8 cellular contexts compared by ENCODE assay signal in the genomic region with DNA sequence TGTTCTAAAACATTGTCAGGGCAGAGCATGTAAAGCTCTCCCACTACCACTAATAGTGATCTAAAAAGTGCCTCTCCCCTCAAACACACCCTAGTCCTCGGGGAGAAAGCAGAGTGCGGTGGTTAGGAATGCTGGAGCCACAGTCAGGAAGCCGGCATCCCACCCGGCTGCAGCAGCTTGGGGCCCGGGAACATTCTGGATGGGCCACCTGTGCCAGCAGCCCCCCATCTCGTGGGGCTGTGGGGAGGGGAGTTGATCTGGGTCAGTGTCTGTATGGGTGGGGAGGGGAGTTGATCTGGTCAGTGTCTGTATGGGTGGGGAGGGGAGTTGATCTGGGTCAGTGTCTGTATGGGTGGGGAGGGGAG.
DNase-seq lines count a peak whose midpoint lies in the region; ATAC-seq and TF ChIP-seq lines count a peak whose summit lies in the region.
"Not testable (repeated sequence)": the region's sequence is repeated elsewhere in the genome, so short reads cannot be mapped to it uniquely, and the experiment has no call there.

No MANE protein-coding gene starts in this region.

- not testable (repeated sequence) for H3K4me3 ChIP-seq in H7 (ENCODE audit: insufficient read depth, low read depth, low read length); mesenchymal stem cell (ENCODE audit: insufficient read depth in 1 of 2, low read depth in 1 of 2, low read length in 2 of 2)
- peak overlapping the region in 1 of 59 donors; percentile 4 for H3K4me3 ChIP-seq in dorsolateral prefrontal cortex

- H3K27ac ChIP-seq in CD4-positive, alpha-beta T cell (ENCODE audit: low read depth, low read length); mesenchymal stem cell (ENCODE audit: low read length, poor library complexity, severe bottlenecking): not testable (repeated sequence)
- H3K27ac ChIP-seq in angular gyrus (ENCODE audit: low read depth, low read length), result peak overlapping the region; percentile 81
- peak overlapping the region in 53 of 59 donors; percentile 12 to 88 (median 73) for H3K27ac ChIP-seq in dorsolateral prefrontal cortex
- peak overlapping the region; percentile 81 for H3K27ac ChIP-seq in temporal lobe (ENCODE audit: low read depth, low read length)

- not testable (repeated sequence) for H3K27me3 ChIP-seq in CD4-positive, alpha-beta T cell (ENCODE audit: control insufficient read depth, insufficient read depth, low read length); H7 (ENCODE audit: control insufficient read depth, insufficient read depth, low read length); dorsolateral prefrontal cortex; mesenchymal stem cell (ENCODE audit: control insufficient read depth in 1 of 2, insufficient read depth in 1 of 2, low read length in 2 of 2)

- not testable (repeated sequence) for H3K36me3 ChIP-seq in H7 (replicated peaks; ENCODE audit: control insufficient read depth, insufficient read depth, low read length); mesenchymal stem cell (ENCODE audit: control insufficient read depth in 1 of 2, insufficient read depth in 2 of 2, low read depth in 1 of 2, low read length in 2 of 2)

- peak overlapping the region; percentile 3 for H3K27ac Mint-ChIP-seq in CD4-positive, alpha-beta T cell
- peak overlapping the region; percentile 12 for H3K27ac Mint-ChIP-seq in neural crest cell (ENCODE audit: unreplicated experiment)

- H3K9ac ChIP-seq in mesenchymal stem cell (ENCODE audit: low read length), result not testable (repeated sequence)

- not testable (repeated sequence) for H3K4ac ChIP-seq in mesenchymal stem cell (ENCODE audit: low read depth in 1 of 2, low read length in 2 of 2)

- ATAC-seq in CD4-positive, alpha-beta T cell (ENCODE audit: poor library complexity), result not testable (repeated sequence)

- H3K4me1 Mint-ChIP-seq in CD4-positive, alpha-beta T cell (ENCODE audit: low read depth), result peaks cover 64% of the 10 kb centered on the region
- H3K4me1 Mint-ChIP-seq in neural crest cell, result peaks cover 42% of the 10 kb centered on the region

- H3K23ac ChIP-seq in mesenchymal stem cell (ENCODE audit: low read length in 2 of 2), result not testable (repeated sequence)

- DNase-seq in CD4-positive, alpha-beta T cell; dorsolateral prefrontal cortex; mesenchymal stem cell; neural crest cell (ENCODE audit: low read depth, low spot score): not testable (repeated sequence)
- DNase-seq in H7 (peak; percentile 59), islet precursor cell (peak; percentile 28)

- H2AK5ac ChIP-seq in mesenchymal stem cell (ENCODE audit: low read length, severe bottlenecking), result not testable (repeated sequence)

- H2AFZ ChIP-seq in mesenchymal stem cell (ENCODE audit: low read depth, low read length), result not testable (repeated sequence)

- peaks cover 44% of the 10 kb centered on the region for H3K36me3 Mint-ChIP-seq in CD4-positive, alpha-beta T cell (ENCODE audit: low read depth)
- peaks cover 22% of the 10 kb centered on the region for H3K36me3 Mint-ChIP-seq in neural crest cell (ENCODE audit: low read depth)

- WGBS in mesenchymal stem cell, result 88% methylated on average over 6 of the region's 6 CpGs

- H3K18ac ChIP-seq in mesenchymal stem cell (ENCODE audit: low read depth in 1 of 2, low read length in 2 of 2), result peak overlapping the region in 1 of 2 experiments; percentile 30

- not testable (repeated sequence) for H2BK5ac ChIP-seq in mesenchymal stem cell (ENCODE audit: low read depth, low read length, poor library complexity, severe bottlenecking)

- H3K27me3 Mint-ChIP-seq in CD4-positive, alpha-beta T cell; neural crest cell (ENCODE audit: low read depth): not testable (repeated sequence)

- not testable (repeated sequence) for H3K4me3 Mint-ChIP-seq in CD4-positive, alpha-beta T cell
- H3K4me3 Mint-ChIP-seq in neural crest cell, result peak overlapping the region; percentile 3

- CTCF ChIA-PET in CD4-positive, alpha-beta T cell (lab: Charles Lee), result not testable (repeated sequence)

- not testable (repeated sequence) for H3K9me3 ChIP-seq in CD4-positive, alpha-beta T cell (ENCODE audit: control insufficient read depth, low read length); mesenchymal stem cell (ENCODE audit: control insufficient read depth, low read length)

- not testable (repeated sequence) for H2BK120ac ChIP-seq in mesenchymal stem cell (ENCODE audit: low read depth, low read length)

- POLR2A ChIA-PET in CD4-positive, alpha-beta T cell (lab: Charles Lee), result not testable (repeated sequence)

- intact Hi-C loops in CD4-positive, alpha-beta T cell (cut with DNase I, micrococcal nuclease); dorsolateral prefrontal cortex (cut with DNase I): not testable (repeated sequence)

- not testable (repeated sequence) for H3K14ac ChIP-seq in mesenchymal stem cell (ENCODE audit: low read length in 2 of 2)

- not testable (repeated sequence) for H3K4me1 ChIP-seq in mesenchymal stem cell (ENCODE audit: control insufficient read depth, insufficient read depth, low read depth, low read length)

- not testable (repeated sequence) for H2BK12ac ChIP-seq in mesenchymal stem cell (ENCODE audit: low read length in 2 of 2)

- not testable (repeated sequence) for H4K8ac ChIP-seq in mesenchymal stem cell (ENCODE audit: low read length)

- H2BK15ac ChIP-seq in mesenchymal stem cell (ENCODE audit: low read depth, poor library complexity, severe bottlenecking), result peak overlapping the region; percentile 15

- not testable (repeated sequence) for TF ChIP-seq CTCF in CD4-positive, alpha-beta T cell (IDR thresholded peaks at IDR 0.05); dorsolateral prefrontal cortex (IDR thresholded peaks at IDR 0.05 in 54 of 56, conservative IDR thresholded peaks at IDR 0.05 in 2 of 56; ENCODE audit: low read depth in 1 of 56, partially characterized antibody in 56 of 56); neural crest cell (conservative IDR thresholded peaks at IDR 0.05)

- H4K91ac ChIP-seq in mesenchymal stem cell (ENCODE audit: low read length), result not testable (repeated sequence)

- not testable (repeated sequence) for H3K9me3 Mint-ChIP-seq in CD4-positive, alpha-beta T cell; neural crest cell

- H3K4me2 ChIP-seq in mesenchymal stem cell (ENCODE audit: low read length, poor library complexity, severe bottlenecking), result not testable (repeated sequence)

- H3K79me1 ChIP-seq in mesenchymal stem cell (replicated peaks; ENCODE audit: low read length, poor library complexity, severe bottlenecking), result not testable (repeated sequence)
